In the genomic region with DNA sequence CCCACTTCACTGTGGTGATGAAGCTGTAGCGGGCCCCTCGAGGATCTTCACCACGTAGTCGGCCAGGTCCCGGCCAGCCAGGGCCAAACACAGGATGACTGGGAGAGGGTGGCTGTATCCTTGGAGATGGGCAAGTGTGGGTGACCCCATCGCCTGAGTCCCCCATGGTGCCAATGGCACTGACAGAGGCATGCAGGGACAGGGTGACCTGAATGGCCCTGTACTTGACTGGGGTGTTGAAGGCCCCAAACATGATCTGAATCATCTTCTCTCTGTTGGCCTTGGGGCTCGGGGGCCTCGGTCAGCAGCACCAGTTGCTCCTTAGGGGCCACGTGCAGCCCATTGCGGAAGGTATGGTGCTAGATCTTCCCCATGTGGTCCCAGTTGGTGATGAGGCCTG, we compare ENCODE assay signal across 25 cellular contexts. TPM values are rescaled to one million over a fixed set of nuclear protein-coding genes. Genes with fewer than 3 reads are reported as not detected.
DNase-seq lines count a peak whose midpoint lies in the region; ATAC-seq, FAIRE-seq and TF ChIP-seq lines count a peak whose summit lies in the region.
"Had no signal": no experiment of that assay in that cellular context is flagged by ENCODE, and none has a peak within 500 bp of the region (broad histone marks: within the 10 kb centered on the region; RNA-seq: fewer than 3 reads in every experiment).

No MANE protein-coding gene starts in this region.

- FAIRE-seq in A549 (lab: Jason Lieb, UNC) = no peak
- peak; percentile 62 for FAIRE-seq in urothelium cell line (lab: Jason Lieb, UNC)
- FAIRE-seq: GM12878, GM12892, GM18507 had no signal

- TF ChIP-seq CTCF in A549 (IDR thresholded peaks at IDR 0.05) (no peak), osteocyte (IDR thresholded peaks at IDR 0.05) (no peak)

- no peak overlapping the region for H3K4me3 ChIP-seq in A549
- H3K4me3 ChIP-seq: BLaER1, GM12878 had no signal

- H3K9me3 ChIP-seq in A549 = no peaks in the 10 kb centered on the region
- H3K9me3 ChIP-seq: BE2C, BLaER1 had no signal

- no peak overlapping the region for H3K27ac Mint-ChIP-seq in osteocyte (ENCODE audit: unreplicated experiment)
- H3K27ac Mint-ChIP-seq: CD14-positive monocyte; CD4-positive, alpha-beta memory T cell; CD4-positive, CD25-positive, alpha-beta regulatory T cell; CD8-positive, alpha-beta memory T cell had no signal

- WGBS in A549 (ENCODE audit: missing lambda C conversion rate) = 67% methylated on average over 10 of the region's 10 CpGs

- no peak for ATAC-seq in A549
- ATAC-seq: GM12878 had no signal

- H3K27ac ChIP-seq in A549 = no peak overlapping the region
- H3K27ac ChIP-seq: 22Rv1, BLaER1 had no signal

- no peaks in the 10 kb centered on the region for H3K9me3 Mint-ChIP-seq in osteocyte (ENCODE audit: unreplicated experiment)

- no peaks in the 10 kb centered on the region for H3K4me1 Mint-ChIP-seq in osteocyte (ENCODE audit: unreplicated experiment)
- H3K4me1 Mint-ChIP-seq: CD4-positive, CD25-positive, alpha-beta regulatory T cell; CD8-positive, alpha-beta memory T cell had no signal

- H3K27me3 Mint-ChIP-seq in osteocyte (ENCODE audit: unreplicated experiment) = no peaks in the 10 kb centered on the region
- H3K27me3 Mint-ChIP-seq: CD4-positive, CD25-positive, alpha-beta regulatory T cell had no signal

- POLR2A ChIA-PET in A549 (lab: Yijun Ruan, JAX) = interaction anchor here (2.7 kb wide), 1 partner anchor 24 kb away, joined by 8 read pairs; no protein-coding TSS in a partner anchor

- TF ChIP-seq POLR2A in A549 (IDR thresholded peaks at IDR 0.05; ENCODE audit: low read length) = peak; percentile 5; the same call in 1 of the 2 replicates

- CTCF ChIA-PET in A549 (lab: Yijun Ruan, JAX) = interaction anchor here (0.6 kb wide), 2 partner anchors 17 to 18 kb away, joined by 3 read pairs; no protein-coding TSS in a partner anchor

- no peak for TF ChIP-seq RAD21 in A549 (conservative IDR thresholded peaks at IDR 0.05 in 1 of 2, IDR thresholded peaks at IDR 0.05 in 1 of 2)

- no peak for TF ChIP-seq EP300 in A549 (IDR thresholded peaks at IDR 0.05)

- H3K4me3 Mint-ChIP-seq in osteocyte (ENCODE audit: unreplicated experiment) = no peak overlapping the region
- H3K4me3 Mint-ChIP-seq: CD14-positive monocyte; CD4-positive, alpha-beta memory T cell; CD4-positive, CD25-positive, alpha-beta regulatory T cell; CD8-positive, alpha-beta memory T cell had no signal

- DNase-seq in A549 (ENCODE audit: low read depth in 1 of 2, low spot score in 1 of 2) (no peak), osteocyte (ENCODE audit: extremely low spot score, unreplicated experiment) (peak; percentile 73), urothelium cell line (ENCODE audit: low spot score) (no peak)
- no peak for DNase-seq in activated CD4-positive, alpha-beta T cell treated with anti-CD3 and anti-CD28 coated beads, Interleukin-2, amount 50 U/mL, for 1 hour
- DNase-seq in stimulated activated CD4-positive, alpha-beta T cell treated with anti-CD3 and anti-CD28 coated beads, Interleukin-2, amount 100 ng/mL, for 24 hours = no peak
- DNase-seq: ACHN; BE2C; C1 segment of cervical spinal cord; CD4-positive, alpha-beta memory T cell; CD4-positive, CD25-positive, alpha-beta regulatory T cell; CD8-positive, alpha-beta memory T cell; COR-L47; DMS 273 treated with DMSO at 0.1 percent for 48 hours; DMS153; DMS53; DMS79; DND-41; EL; GDM1 had no signal

- H3K4me1 ChIP-seq in A549 = no peaks in the 10 kb centered on the region
- H3K4me1 ChIP-seq: BE2C, BLaER1 had no signal

- H3K36me3 Mint-ChIP-seq in osteocyte (ENCODE audit: unreplicated experiment) = no peaks in the 10 kb centered on the region
- H3K36me3 Mint-ChIP-seq: CD14-positive monocyte had no signal

- H3K4me2 ChIP-seq in A549 = no peak overlapping the region
- H3K4me2 ChIP-seq: BLaER1 had no signal

TF ChIP-seq in A549, 52 proteins besides CTCF, POLR2A, EP300 and RAD21:
- TF ChIP-seq SMC3 (IDR thresholded peaks at IDR 0.05) (no peak), HOXA7 (CRISPR knock-in tag; IDR thresholded peaks at IDR 0.05) (no peak), KDM5A (IDR thresholded peaks at IDR 0.05) (no peak), CEBPB (IDR thresholded peaks at IDR 0.05) (no peak), CHD2 (IDR thresholded peaks at IDR 0.05; ENCODE audit: low read length, partially characterized antibody) (no peak), HOXB5 (CRISPR knock-in tag; IDR thresholded peaks at IDR 0.05) (no peak), ZNF302 (CRISPR knock-in tag; IDR thresholded peaks at IDR 0.05) (no peak), NFE2L2 (conservative IDR thresholded peaks at IDR 0.05; ENCODE audit: low read length) (no peak), POLR2AphosphoS2 (conservative IDR thresholded peaks at IDR 0.05; ENCODE audit: low read length) (no peak)
- TF ChIP-seq, protein P1, sequence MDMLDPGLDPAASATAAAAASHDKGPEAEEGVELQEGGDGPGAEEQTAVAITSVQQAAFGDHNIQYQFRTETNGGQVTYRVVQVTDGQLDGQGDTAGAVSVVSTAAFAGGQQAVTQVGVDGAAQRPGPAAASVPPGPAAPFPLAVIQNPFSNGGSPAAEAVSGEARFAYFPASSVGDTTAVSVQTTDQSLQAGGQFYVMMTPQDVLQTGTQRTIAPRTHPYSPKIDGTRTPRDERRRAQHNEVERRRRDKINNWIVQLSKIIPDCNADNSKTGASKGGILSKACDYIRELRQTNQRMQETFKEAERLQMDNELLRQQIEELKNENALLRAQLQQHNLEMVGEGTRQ (IDR thresholded peaks at IDR 0.05) = no peak
TF ChIP-seq in A549: peak in this region for 0.

RNA-seq across cellular contexts. Expression of a gene that starts 17.1 kb away (rescaled TPM):
- 0.56 and 0.68 TPM in 2 replicates for polyA plus RNA-seq in A549 (2011; rRNA removed)
- 0.11 and 0.17 TPM in 2 replicates for polyA plus RNA-seq in A549 (2012; cell fraction: cytosol; rRNA removed)
- polyA plus RNA-seq in A549 (2012; cell fraction: nucleus; rRNA removed) = 0.48 and 0.83 TPM in 2 replicates
- polyA plus RNA-seq in A549 (2017; fragmentation: RNase III; extraction: RNeasy Plus Mini Kit Qiagen cat#74134 plus additional on column Dnase treatment) = 0.32 to 0.63 TPM (median 0.46 TPM) in 3 replicates
- 0.54 and 1.7 TPM in 2 replicates for polyA minus RNA-seq in A549 (2011; rRNA and poly(A)+ RNA removed)
- 0.51 TPM in 1 of 2 replicates, not detected in the other for total RNA-seq in osteocyte
- total RNA-seq: GM12878 had no signal
- polyA plus RNA-seq: CD4-positive, alpha-beta memory T cell; CD8-positive, alpha-beta memory T cell; GM12878 had no signal
